Comparison of ENCODE assay signal across 9 cellular contexts in genomic region chr7:123797673-123798526, GRCh38. TPM values are rescaled to one million over a fixed set of nuclear protein-coding genes. Genes with fewer than 3 reads are reported as not detected.
DNase-seq lines count a peak whose midpoint lies in the region; ATAC-seq, FAIRE-seq and TF ChIP-seq lines count a peak whose summit lies in the region.
"Had no signal": no experiment of that assay in that cellular context is flagged by ENCODE, and none has a peak within 500 bp of the region (broad histone marks: within the 10 kb centered on the region; RNA-seq: fewer than 3 reads in every experiment).

No MANE protein-coding gene starts in this region.

- H3K9ac ChIP-seq in HUES6 (ENCODE audit: low read length) (peak overlapping the region; percentile 22), OCI-LY1 (ENCODE audit: low read length) (no peak overlapping the region)

- no peaks in the 10 kb centered on the region for H3K79me2 ChIP-seq in OCI-LY1 (ENCODE audit: insufficient read depth, low read length)

- TF ChIP-seq CTCF in OCI-LY1 (IDR thresholded peaks at IDR 0.05; ENCODE audit: low read length) (peak; percentile 68), mucosa of descending colon (IDR thresholded peaks at IDR 0.05) (no peak)

- intact Hi-C loops in mucosa of descending colon (cut with DNase I, micrococcal nuclease), result loop anchor here in 1 of 2 donors (2.0 to 10.0 kb wide), 2 partner anchors 67 to 93 kb away; no protein-coding TSS in a partner anchor

- H3K4me1 ChIP-seq in HUES6 (ENCODE audit: control insufficient read depth, insufficient read depth, low read length) (peaks cover 13% of the 10 kb centered on the region), OCI-LY1 (ENCODE audit: insufficient read depth, low read length, severe bottlenecking) (no peaks in the 10 kb centered on the region), mucosa of descending colon (ENCODE audit: low read depth) (peaks cover 13% of the 10 kb centered on the region)

- FAIRE-seq in endometrium (lab: Jason Lieb, UNC), result peak; percentile 96

- H4K20me1 ChIP-seq in OCI-LY1 (ENCODE audit: insufficient read depth, low read length), result no peaks in the 10 kb centered on the region

- H2AFZ ChIP-seq in OCI-LY1 (ENCODE audit: low read length), result no peak overlapping the region

- H3K27me3 ChIP-seq in HUES6 (ENCODE audit: control insufficient read depth, insufficient read depth, low read length) (no peaks in the 10 kb centered on the region), OCI-LY1 (ENCODE audit: insufficient read depth, low read length) (no peaks in the 10 kb centered on the region)

- ATAC-seq in mucosa of descending colon (peak; percentile 91), HG03460 (IDR thresholded peaks at IDR 0.05; ENCODE audit: unreplicated experiment) (no peak), GM19023 (IDR thresholded peaks at IDR 0.05; ENCODE audit: unreplicated experiment) (no peak)

- H3K27ac ChIP-seq in HUES6 (ENCODE audit: low read depth, low read length) (peak overlapping the region; percentile 63), OCI-LY1 (ENCODE audit: low read depth, low read length, poor library complexity, severe bottlenecking) (no peak overlapping the region)

- in situ Hi-C loops in G401 (cut with HindIII; ENCODE audit: low sequenced_read_pairs), result no loop called here

- H3K4me2 ChIP-seq in OCI-LY1 (ENCODE audit: low read length), result no peak overlapping the region

- no peak overlapping the region for H3K4me3 ChIP-seq in HUES6 (ENCODE audit: low read depth, low read length)
- H3K4me3 ChIP-seq in OCI-LY1 (ENCODE audit: low read depth, low read length, poor library complexity, severe bottlenecking), result no peak overlapping the region
- H3K4me3 ChIP-seq in mucosa of descending colon, result no peak overlapping the region

- peaks cover 19% of the 10 kb centered on the region for H3K9me3 ChIP-seq in HUES6 (ENCODE audit: control insufficient read depth, insufficient read depth, low read depth, low read length)
- H3K9me3 ChIP-seq in OCI-LY1 (ENCODE audit: low read length), result no peaks in the 10 kb centered on the region
- no peaks in the 10 kb centered on the region for H3K9me3 ChIP-seq in mucosa of descending colon

- H3K9me2 ChIP-seq in OCI-LY1 (ENCODE audit: low read depth, low read length), result no peaks in the 10 kb centered on the region

- no peaks in the 10 kb centered on the region for H3K36me3 ChIP-seq in HUES6 (ENCODE audit: control insufficient read depth, insufficient read depth, low read length)
- H3K36me3 ChIP-seq in OCI-LY1 (ENCODE audit: insufficient read depth, low read length), result no peaks in the 10 kb centered on the region
- H3K36me3 ChIP-seq in mucosa of descending colon (ENCODE audit: low read depth), result no peaks in the 10 kb centered on the region

- peak; percentile 30 for DNase-seq in G401 (ENCODE audit: low spot score)
- peak in 1 of 3 donors; percentile 38 for DNase-seq in mucosa of descending colon
- DNase-seq in stimulated activated CD8-positive, alpha-beta memory T cell treated with anti-CD3 and anti-CD28 coated beads, Interleukin-4, amount 100 ng/mL, for 48 hours, result no peak
- DNase-seq: activated B cell treated with CpG ODN at 0.5 μM for 24 hours had no signal

- H3F3A ChIP-seq in OCI-LY1 (ENCODE audit: insufficient read depth, low read length), result no peaks in the 10 kb centered on the region

RNA-seq across cellular contexts. Expression of gene HYAL4, which starts 47.1 kb away (rescaled TPM):
- total RNA-seq in G401 (2014; rRNA removed; shearing (Covaris generic)), result not detected in 2 replicates
- total RNA-seq in mucosa of descending colon, result not detected
- total RNA-seq: activated B cell treated with CpG ODN at 0.5 μM for 24 hours had no signal

RNA-seq across cellular contexts. Expression of gene WASL, which starts 49.1 kb away (rescaled TPM):
- total RNA-seq in G401 (2014; rRNA removed; shearing (Covaris generic)), result 3.5 and 6.7 TPM in 2 replicates
- 100 to 1,000 TPM in 1 of 3 donors, 10 to 100 TPM in 2; 72.4 to 117 (median 90.1) TPM for total RNA-seq in mucosa of descending colon
